18 cellular contexts compared by ENCODE assay signal in genomic region chr3:24588568-24588967, GRCh38.
DNase-seq lines count a peak whose midpoint lies in the region; ATAC-seq and TF ChIP-seq lines count a peak whose summit lies in the region.
"Had no signal": no experiment of that assay in that cellular context is flagged by ENCODE, and none has a peak within 500 bp of the region (broad histone marks: within the 10 kb centered on the region; RNA-seq: fewer than 3 reads in every experiment).

No MANE protein-coding gene starts in this region.

- H3K36me3 ChIP-seq in ascending aorta, result no peaks in the 10 kb centered on the region
- H3K36me3 ChIP-seq in muscle layer of duodenum (ENCODE audit: control insufficient read depth in 1 of 2, insufficient read depth in 2 of 2, low read length in 2 of 2), result no peaks in the 10 kb centered on the region
- H3K36me3 ChIP-seq in tibial artery, result no peaks in the 10 kb centered on the region
- no peaks in the 10 kb centered on the region for H3K36me3 ChIP-seq in stomach
- H3K36me3 ChIP-seq: HAP-1 had no signal

- no peak for ATAC-seq in HG02763 (IDR thresholded peaks at IDR 0.05; ENCODE audit: unreplicated experiment)

- DNase-seq in ascending aorta (ENCODE audit: low spot score in 2 of 2) (no peak), fibroblast of pulmonary artery (ENCODE audit: low read depth) (peak; percentile 37), tibial artery (no peak), NCI-H524 (lab: John Stamatoyannopoulos, UW) (no peak), stomach (no peak)
- DNase-seq: ACHN; AML-193; Calu3; CD4-positive, CD25-positive, alpha-beta regulatory T cell; DMS53; NCI-H1436; NCI-H2029; NCI-H2171; NCI-H446 treated with DMSO at 0.1 percent for 48 hours; NCI-H748 treated with DMSO at 0.1 percent for 48 hours had no signal

- H3K9me3 ChIP-seq in ascending aorta (no peaks in the 10 kb centered on the region), muscle layer of duodenum (ENCODE audit: control insufficient read depth in 1 of 2, low read length in 2 of 2) (no peaks in the 10 kb centered on the region), tibial artery (no peaks in the 10 kb centered on the region), stomach (no peaks in the 10 kb centered on the region)
- H3K9me3 ChIP-seq: HAP-1 had no signal

- H3K4me1 ChIP-seq in ascending aorta, result peaks cover 4 to 10% of the 10 kb centered on the region in 2 donors
- peaks cover 0 to 12% of the 10 kb centered on the region in 2 donors for H3K4me1 ChIP-seq in muscle layer of duodenum (ENCODE audit: control insufficient read depth in 1 of 2, insufficient read depth in 2 of 2, low read length in 2 of 2)
- peaks cover 0 to 23% (median 15%) of the 10 kb centered on the region in 4 donors for H3K4me1 ChIP-seq in tibial artery
- H3K4me1 ChIP-seq in stomach, result peaks cover 0 to 22% (median 7%) of the 10 kb centered on the region in 4 donors

- H3K27ac ChIP-seq in ascending aorta, result peak overlapping the region; percentile 22 to 23
- peak overlapping the region; percentile 25 for H3K27ac ChIP-seq in muscle layer of duodenum (ENCODE audit: low read length)
- H3K27ac ChIP-seq in tibial artery, result peak overlapping the region; percentile 17 to 46
- H3K27ac ChIP-seq in stomach, result no peak overlapping the region

- no peak for TF ChIP-seq CTCF in ascending aorta (IDR thresholded peaks at IDR 0.05)
- no peak for TF ChIP-seq CTCF in fibroblast of pulmonary artery (IDR thresholded peaks at IDR 0.05; ENCODE audit: low read length, missing control alignments)
- TF ChIP-seq CTCF in tibial artery (IDR thresholded peaks at IDR 0.05), result no peak
- no peak for TF ChIP-seq CTCF in stomach (IDR thresholded peaks at IDR 0.05)

- TF ChIP-seq POLR2A in stomach (IDR thresholded peaks at IDR 0.05), result no peak

- H3K4me3 ChIP-seq in ascending aorta (no peak overlapping the region), fibroblast of pulmonary artery (replicated peaks; ENCODE audit: low read depth, low read length) (no peak overlapping the region), muscle layer of duodenum (ENCODE audit: low read depth in 1 of 2, low read length in 2 of 2) (no peak overlapping the region), tibial artery (no peak overlapping the region), stomach (no peak overlapping the region)
- H3K4me3 ChIP-seq: HAP-1 had no signal

- intact Hi-C loops in ascending aorta (cut with DNase I) (no loop called here), tibial artery (cut with DNase I; ENCODE audit: low total_unique reads) (no loop called here), stomach (cut with DNase I; ENCODE audit: low total_unique reads) (no loop called here)

- TF ChIP-seq EP300 in stomach (IDR thresholded peaks at IDR 0.05), result no peak

- WGBS in stomach, 5 donors, result 36 to 78% (median 56%) methylated on average over 3 of the region's 3 CpGs

- no peaks in the 10 kb centered on the region for H3K27me3 ChIP-seq in ascending aorta
- H3K27me3 ChIP-seq in muscle layer of duodenum (ENCODE audit: low read depth, low read length), result no peaks in the 10 kb centered on the region
- H3K27me3 ChIP-seq in tibial artery, result no peaks in the 10 kb centered on the region
- no peaks in the 10 kb centered on the region for H3K27me3 ChIP-seq in stomach

Comparison
In these comparisons a context has a peak if more than half of its experiments do, and no peak if none do; other contexts are left out.
1. H3K27ac ChIP-seq: peak in ascending aorta (2 of 2), muscle layer of duodenum (single experiment) and tibial artery (2 of 2); none in stomach (0 of 5).